1 cellular context compared by ENCODE assay signal in genomic region chr19:40717325-40717879, GRCh38.
TF ChIP-seq lines count a peak whose summit lies in the region.

No MANE protein-coding gene starts in this region.

TF ChIP-seq in IMR-90, 13 proteins besides CTCF, POLR2A, EP300 and RAD21:
- TF ChIP-seq FOS (IDR thresholded peaks at IDR 0.05; ENCODE audit: low read depth, low read length) (no peak), ELK1 (IDR thresholded peaks at IDR 0.05; ENCODE audit: borderline replicate concordance, low read depth, low read length) (no peak), RCOR1 (IDR thresholded peaks at IDR 0.05; ENCODE audit: insufficient replicate concordance, low read length) (no peak), USF2 (IDR thresholded peaks at IDR 0.05; ENCODE audit: low read depth, low read length) (no peak), NFE2L2 (IDR thresholded peaks at IDR 0.05; ENCODE audit: low read depth, low read length) (no peak), MXI1 (IDR thresholded peaks at IDR 0.05; ENCODE audit: borderline replicate concordance, low read depth, low read length) (no peak), RFX5 (IDR thresholded peaks at IDR 0.05; ENCODE audit: low read depth, low read length) (no peak), CEBPB (IDR thresholded peaks at IDR 0.05; ENCODE audit: low read depth, low read length) (no peak), SMC3 (IDR thresholded peaks at IDR 0.05; ENCODE audit: low read depth, low read length) (no peak)
